Comparison of ENCODE assay signal across 1 cellular context in genomic region chr5:95725937-95726810, GRCh38.
TF ChIP-seq lines count a peak whose summit lies in the region.

No MANE protein-coding gene starts in this region.

TF ChIP-seq in IMR-90, 13 proteins besides CTCF, POLR2A, EP300 and RAD21:
- TF ChIP-seq CEBPB (IDR thresholded peaks at IDR 0.05; ENCODE audit: low read depth, low read length) (0 out of 2 replicates have a peak, but pooled peaks have one; percentile 2), MAFK (IDR thresholded peaks at IDR 0.05; ENCODE audit: low read depth, low read length) (peak; percentile 86), NFE2L2 (IDR thresholded peaks at IDR 0.05; ENCODE audit: low read depth, low read length) (no peak)
